Comparison of ENCODE assay signal across 20 cellular contexts in the genomic region with DNA sequence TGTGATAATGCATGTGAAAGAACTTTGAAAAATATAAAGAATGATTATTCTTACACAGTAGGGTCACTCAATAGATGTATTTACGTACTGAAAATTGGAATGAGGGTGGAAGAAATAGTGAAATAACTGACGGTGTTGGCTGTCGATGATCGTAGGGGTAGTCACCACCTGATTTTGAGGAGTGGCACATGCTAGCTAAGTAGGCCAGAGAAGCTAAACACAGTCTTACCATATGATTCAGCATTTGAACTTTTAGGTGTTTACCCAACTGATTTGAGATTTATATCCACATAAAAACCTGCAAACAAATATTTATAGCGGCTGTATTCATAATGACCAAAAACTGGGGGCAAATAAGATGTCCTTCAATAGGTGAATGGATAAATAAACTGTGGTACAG.
"Had no signal": no experiment of that assay in that cellular context is flagged by ENCODE, and none has a peak within 500 bp of the region (broad histone marks: within the 10 kb centered on the region; RNA-seq: fewer than 3 reads in every experiment).

No MANE protein-coding gene starts in this region.

- H2AFZ ChIP-seq: hepatocyte, neural progenitor cell had no signal

- H3K9ac ChIP-seq: neural progenitor cell had no signal

- ATAC-seq: mucosa of descending colon, natural killer cell, right cardiac atrium had no signal

- H3K4me3 ChIP-seq: esophagus muscularis mucosa, hepatocyte, mucosa of descending colon, neural progenitor cell, ovary, smooth muscle cell, tibial artery, upper lobe of left lung, vagina had no signal

- H3K9me3 ChIP-seq: esophagus muscularis mucosa, mucosa of descending colon, ovary, tibial artery, upper lobe of left lung, vagina had no signal

- H3K79me2 ChIP-seq: hepatocyte had no signal

- H3K4me2 ChIP-seq: hepatocyte, neural progenitor cell, smooth muscle cell had no signal

- H3K36me3 ChIP-seq: esophagus muscularis mucosa, neural progenitor cell, ovary, tibial artery, upper lobe of left lung, vagina had no signal

- FAIRE-seq: colon had no signal

- H3K27me3 ChIP-seq: esophagus muscularis mucosa, hepatocyte, neural progenitor cell, ovary, tibial artery, upper lobe of left lung, vagina had no signal

- H3K27ac ChIP-seq: esophagus muscularis mucosa, hepatocyte, neural progenitor cell, ovary, tibial artery, upper lobe of left lung, vagina had no signal

- DNase-seq: cerebellar nuclear complex; dermis blood vessel endothelial cell; foreskin fibroblast; head of caudate nucleus; kidney glomerular epithelial cell; mucosa of descending colon; natural killer cell; nucleus accumbens; ovary; right cardiac atrium; stimulated activated CD4-positive, alpha-beta T cell treated with anti-CD3 and anti-CD28 coated beads, Interleukin-2, amount 100 ng/mL, for 48 hours; stimulated activated naive CD4-positive, alpha-beta T cell treated with Interleukin-2 at 50 U/mL for 16 hours; tibial artery; upper lobe of left lung had no signal

- H3K4me1 ChIP-seq: upper lobe of left lung, vagina had no signal
